Comparison of ENCODE assay signal across 9 cellular contexts in genomic region chr3:188037116-188037718, GRCh38.
DNase-seq lines count a peak whose midpoint lies in the region; ATAC-seq and TF ChIP-seq lines count a peak whose summit lies in the region.
"Had no signal": no experiment of that assay in that cellular context is flagged by ENCODE, and none has a peak within 500 bp of the region (broad histone marks: within the 10 kb centered on the region; RNA-seq: fewer than 3 reads in every experiment).

No MANE protein-coding gene starts in this region.

- H2BK5ac ChIP-seq in H9 (ENCODE audit: insufficient read length, low read length), result no peak overlapping the region

- peak; percentile 97 for ATAC-seq in SK-N-SH treated with all-trans-retinoic acid at 6 μM for 48 hours
- ATAC-seq in heart left ventricle, result peak; percentile 71 to 85 (median 82)
- ATAC-seq in GM19035 (IDR thresholded peaks at IDR 0.05; ENCODE audit: unreplicated experiment), result no peak
- ATAC-seq in GM21528 (IDR thresholded peaks at IDR 0.05; ENCODE audit: low FRiP score, unreplicated experiment), result no peak

- intact Hi-C loops in heart left ventricle (cut with DNase I), result loop anchor here in 5 of 10 donors (1.0 to 10.0 kb wide), 5 partner anchors 55 to 292 kb away; partner anchors contain the start of gene BCL6 (in 3 of the 5)
- intact Hi-C loops in activated CD4-positive, alpha-beta T cell treated with anti-CD3 and anti-CD28 coated beads, Interleukin-2, amount 10 ng/mL, durations not matched to agents 24 days and 14 days (cut with micrococcal nuclease), result no loop called here

- H3K9ac ChIP-seq in H9 (ENCODE audit: extremely low read depth, insufficient read length, low read length), result no peak overlapping the region
- peak overlapping the region in 1 of 3 donors; percentile 18 for H3K9ac ChIP-seq in skeletal muscle tissue (ENCODE audit: low read depth in 1 of 3, low read length in 3 of 3)

- no peak overlapping the region for H4K91ac ChIP-seq in H9 (ENCODE audit: insufficient read length, low read depth, low read length)

- H3K4me3 Mint-ChIP-seq in H9, result no peak overlapping the region
- no peak overlapping the region for H3K4me3 Mint-ChIP-seq in activated CD4-positive, alpha-beta T cell treated with anti-CD3 and anti-CD28 coated beads, Interleukin-2, amount 10 ng/mL, durations not matched to agents 24 days and 14 days

- H2BK20ac ChIP-seq in H9 (ENCODE audit: low read depth, low read length, poor library complexity, severe bottlenecking), result no peak overlapping the region

- H4K5ac ChIP-seq in H9 (ENCODE audit: insufficient read length, low read depth, low read length), result no peak overlapping the region

- H2BK15ac ChIP-seq in H9 (ENCODE audit: low read depth, low read length), result no peak overlapping the region

- H3K14ac ChIP-seq in H9 (ENCODE audit: insufficient read depth, low read length), result no peak overlapping the region

- H3K9me3 Mint-ChIP-seq in H9, result no peaks in the 10 kb centered on the region; a peak in 1 of 5 replicates
- H3K9me3 Mint-ChIP-seq in activated CD4-positive, alpha-beta T cell treated with anti-CD3 and anti-CD28 coated beads, Interleukin-2, amount 10 ng/mL, durations not matched to agents 24 days and 14 days, result peaks cover 15% of the 10 kb centered on the region

- no peak overlapping the region for H3K4ac ChIP-seq in H9 (ENCODE audit: low read depth, low read length)

- no peak overlapping the region for H2BK12ac ChIP-seq in H9 (ENCODE audit: insufficient read length, low read depth, low read length)

- H2AFZ ChIP-seq in H9 (ENCODE audit: low read length), result no peak overlapping the region

- no peaks in the 10 kb centered on the region for H3K27me3 ChIP-seq in H9 (ENCODE audit: insufficient read depth, low read length)
- no peaks in the 10 kb centered on the region for H3K27me3 ChIP-seq in heart left ventricle
- no peaks in the 10 kb centered on the region for H3K27me3 ChIP-seq in skeletal muscle tissue (ENCODE audit: control insufficient read depth in 3 of 3, insufficient read depth in 3 of 3, low read length in 3 of 3)

- H3K23me2 ChIP-seq in H9 (ENCODE audit: insufficient read length, low read depth, low read length, poor library complexity, severe bottlenecking), result no peaks in the 10 kb centered on the region

- H3K4me1 Mint-ChIP-seq in H9, result peaks cover 13 to 27% of the 10 kb centered on the region in 2 experiments
- peaks cover 7% of the 10 kb centered on the region for H3K4me1 Mint-ChIP-seq in activated CD4-positive, alpha-beta T cell treated with anti-CD3 and anti-CD28 coated beads, Interleukin-2, amount 10 ng/mL, durations not matched to agents 24 days and 14 days

- no peak overlapping the region for H3K27ac Mint-ChIP-seq in H9
- no peak overlapping the region for H3K27ac Mint-ChIP-seq in activated CD4-positive, alpha-beta T cell treated with anti-CD3 and anti-CD28 coated beads, Interleukin-2, amount 10 ng/mL, durations not matched to agents 24 days and 14 days

- TF ChIP-seq CTCF in H9 (conservative IDR thresholded peaks at IDR 0.05) (peak; percentile 68), heart left ventricle (IDR thresholded peaks at IDR 0.05) (peak in 11 of 12 donors; percentile 26 to 64 (median 49))

- H3K36me3 Mint-ChIP-seq in H9 (ENCODE audit: insufficient read depth in 1 of 3, low read depth in 3 of 3), result no peaks in the 10 kb centered on the region
- H3K36me3 Mint-ChIP-seq in activated CD4-positive, alpha-beta T cell treated with anti-CD3 and anti-CD28 coated beads, Interleukin-2, amount 10 ng/mL, durations not matched to agents 24 days and 14 days (ENCODE audit: low read depth), result no peaks in the 10 kb centered on the region

- no peaks in the 10 kb centered on the region for H3K27me3 Mint-ChIP-seq in H9 (ENCODE audit: low read depth)
- H3K27me3 Mint-ChIP-seq in activated CD4-positive, alpha-beta T cell treated with anti-CD3 and anti-CD28 coated beads, Interleukin-2, amount 10 ng/mL, durations not matched to agents 24 days and 14 days, result no peaks in the 10 kb centered on the region

- H2BK120ac ChIP-seq in H9 (ENCODE audit: low read depth, low read length, poor library complexity, severe bottlenecking), result no peak overlapping the region

- H3K18ac ChIP-seq in H9 (ENCODE audit: insufficient read length, low read depth, low read length), result no peak overlapping the region

- H3K4me2 ChIP-seq in H9 (ENCODE audit: insufficient read depth, insufficient read length, low read length), result no peak overlapping the region

- H3K56ac ChIP-seq in H9 (ENCODE audit: insufficient read length, low read depth, low read length), result no peak overlapping the region

- no peaks in the 10 kb centered on the region for H3K9me3 ChIP-seq in H9 (ENCODE audit: control insufficient read depth, low read depth, low read length)
- no peaks in the 10 kb centered on the region for H3K9me3 ChIP-seq in heart left ventricle
- no peaks in the 10 kb centered on the region for H3K9me3 ChIP-seq in skeletal muscle tissue (ENCODE audit: control insufficient read depth in 3 of 3, low read length in 3 of 3)

- H3K79me1 ChIP-seq in H9 (ENCODE audit: insufficient read depth, low read depth, low read length, poor library complexity, severe bottlenecking), result no peaks in the 10 kb centered on the region

- H2AK5ac ChIP-seq in H9 (ENCODE audit: insufficient read length, low read length), result no peak overlapping the region

- H3K27ac ChIP-seq in H9 (ENCODE audit: insufficient read length, low read depth, low read length) (no peak overlapping the region), heart left ventricle (peak overlapping the region in 10 of 12 donors; percentile 19 to 67 (median 57)), skeletal muscle tissue (ENCODE audit: low read depth, low read length) (no peak overlapping the region)

- no peak for TF ChIP-seq POLR2A in heart left ventricle (IDR thresholded peaks at IDR 0.05)

- peaks cover 5% of the 10 kb centered on the region; the same call in 1 of the 2 replicates for H3K4me1 ChIP-seq in H9 (ENCODE audit: insufficient read depth, low read length)
- peaks cover 0 to 24% (median 1%) of the 10 kb centered on the region in 12 donors for H3K4me1 ChIP-seq in heart left ventricle
- H3K4me1 ChIP-seq in skeletal muscle tissue (ENCODE audit: control insufficient read depth in 3 of 3, insufficient read depth in 3 of 3, low read length in 3 of 3), result peaks cover 0 to 15% (median 10%) of the 10 kb centered on the region in 3 donors

- no peaks in the 10 kb centered on the region; the same call in 1 of the 2 replicates for H3K79me2 ChIP-seq in H9 (ENCODE audit: insufficient read depth, low read length)

- no peak overlapping the region for H4K8ac ChIP-seq in H9 (replicated peaks; ENCODE audit: insufficient read length, low read depth, low read length)

- H3T11ph ChIP-seq in H9 (ENCODE audit: low read length), result no peak overlapping the region

- H3K36me3 ChIP-seq in heart left ventricle (no peaks in the 10 kb centered on the region), skeletal muscle tissue (ENCODE audit: control insufficient read depth in 3 of 3, insufficient read depth in 3 of 3, low read length in 3 of 3) (no peaks in the 10 kb centered on the region)

- H3K23ac ChIP-seq in H9 (ENCODE audit: insufficient read length, low read depth, low read length), result no peak overlapping the region

- DNase-seq in H9 (peak; percentile 61), heart left ventricle (peak in 2 of 5 donors; percentile 36 to 40)
- no peak for DNase-seq in activated CD4-positive, alpha-beta T cell treated with anti-CD3 and anti-CD28 coated beads, Interleukin-2, amount 10 ng/mL, durations not matched to agents 24 days and 14 days
- DNase-seq in activated effector memory CD4-positive, alpha-beta T cell treated with Interleukin-2 at 50 U/mL for 16 hours, result no peak
- DNase-seq: NK-92 treated with Interleukin-12 subunit alpha and Interleukin-12 subunit beta, amount 100 ng/mL, for 24 hours had no signal

- no peaks in the 10 kb centered on the region for H4K20me1 ChIP-seq in H9 (ENCODE audit: control insufficient read depth, insufficient read depth, insufficient read length)

- WGBS in H9 (ENCODE audit: extremely low coverage, insufficient read length, low lambda C conversion rate), result no CpG with 5 or more reads among the region's 5 CpGs
- WGBS in heart left ventricle, 4 donors, result 28 to 42% (median 34%) methylated on average over 5 of the region's 5 CpGs

- H3K4me3 ChIP-seq in heart left ventricle (peak overlapping the region in 3 of 12 donors; percentile 7 to 34 (median 26)), skeletal muscle tissue (ENCODE audit: low read length in 3 of 3) (peak overlapping the region in 2 of 3 donors; percentile 27 to 33)

TF ChIP-seq in SK-N-SH treated with all-trans-retinoic acid at 6 μM for 48 hours, 23 proteins besides CTCF, POLR2A, EP300 and RAD21:
- TF ChIP-seq ISL1 (CRISPR knock-in tag; IDR thresholded peaks at IDR 0.05) (no peak), CREB5 (CRISPR knock-in tag; IDR thresholded peaks at IDR 0.05; ENCODE audit: low read depth) (no peak), POU6F1 (CRISPR knock-in tag; IDR thresholded peaks at IDR 0.05; ENCODE audit: borderline replicate concordance, low read depth) (no peak)

Comparison
In these comparisons a context has a peak if more than half of its experiments do, and no peak if none do; other contexts are left out.
1. H3K27ac ChIP-seq: peak in heart left ventricle (10 of 12); none in H9 (single experiment) and skeletal muscle tissue (single experiment).
2. ATAC-seq: peak in SK-N-SH treated with all-trans-retinoic acid at 6 μM for 48 hours (single experiment) and heart left ventricle (4 of 4); none in GM19035 (single experiment) and GM21528 (single experiment).